In genomic region chr11:13338437-13339069, GRCh38 we compare ENCODE assay signal across 8 cellular contexts.
DNase-seq lines count a peak whose midpoint lies in the region; ATAC-seq, FAIRE-seq and TF ChIP-seq lines count a peak whose summit lies in the region.

No MANE protein-coding gene starts in this region.

- no peak overlapping the region for H2AFZ ChIP-seq in astrocyte (ENCODE audit: low read depth, low read length)

- ATAC-seq in mucosa of descending colon (peak; percentile 15), HG03135 (IDR thresholded peaks at IDR 0.05; ENCODE audit: unreplicated experiment) (no peak)

- 81 to 86% methylated on average over 8 of the region's 8 CpGs for WGBS in lower leg skin, 2 donors

- H3K9me3 Mint-ChIP-seq in astrocyte (ENCODE audit: unreplicated experiment): no peaks in the 10 kb centered on the region

- DNase-seq in AG09319 (ENCODE audit: extremely low read depth, low read depth) (peak; percentile 34), LHCN-M2 (ENCODE audit: low read depth) (peak; percentile 68), astrocyte (ENCODE audit: low read depth) (peak; percentile 54), mucosa of descending colon (no peak), NCI-H2196 (lab: John Stamatoyannopoulos, UW; ENCODE audit: unreplicated experiment) (no peak), WERI-Rb-1 (no peak), lower leg skin (ENCODE audit: low spot score in 2 of 2) (no peak)

- peak overlapping the region; percentile 77 for H3K4me2 ChIP-seq in astrocyte (ENCODE audit: low read length)

- no peaks in the 10 kb centered on the region for H3K27me3 ChIP-seq in astrocyte (ENCODE audit: insufficient read depth, low read length)
- H3K27me3 ChIP-seq in WERI-Rb-1 (ENCODE audit: insufficient read depth, low read depth, severe bottlenecking): no peaks in the 10 kb centered on the region

- peak overlapping the region; percentile 13 for H3K4me3 Mint-ChIP-seq in astrocyte (ENCODE audit: unreplicated experiment)

- FAIRE-seq in astrocyte (lab: Jason Lieb, UNC): no peak

- H3K27me3 Mint-ChIP-seq in astrocyte (ENCODE audit: low read depth, unreplicated experiment): no peaks in the 10 kb centered on the region

- intact Hi-C loops in mucosa of descending colon (cut with DNase I, micrococcal nuclease) (no loop called here), lower leg skin (cut with DNase I; ENCODE audit: low total_unique reads) (no loop called here)

- H3K27ac ChIP-seq in astrocyte (ENCODE audit: low read depth, low read length): peak overlapping the region; percentile 82
- H3K27ac ChIP-seq in WERI-Rb-1: no peak overlapping the region

- TF ChIP-seq POLR2A in lower leg skin (IDR thresholded peaks at IDR 0.05): no peak

- peaks cover 73% of the 10 kb centered on the region for H3K4me1 Mint-ChIP-seq in astrocyte (ENCODE audit: low read depth, unreplicated experiment)

- peaks cover 45% of the 10 kb centered on the region for H3K4me1 ChIP-seq in astrocyte (ENCODE audit: insufficient read depth, low read length)
- H3K4me1 ChIP-seq in mucosa of descending colon (ENCODE audit: low read depth): peaks cover 19% of the 10 kb centered on the region

- H3K36me3 Mint-ChIP-seq in astrocyte (ENCODE audit: low read depth, unreplicated experiment): peaks cover 7% of the 10 kb centered on the region

- H4K20me1 ChIP-seq in astrocyte (ENCODE audit: insufficient read depth, low read length): no peaks in the 10 kb centered on the region

- H3K36me3 ChIP-seq in astrocyte (ENCODE audit: insufficient read depth, low read length) (no peaks in the 10 kb centered on the region), mucosa of descending colon (ENCODE audit: low read depth) (no peaks in the 10 kb centered on the region), WERI-Rb-1 (no peaks in the 10 kb centered on the region)

- H3K9ac ChIP-seq in astrocyte (ENCODE audit: low read length): peak overlapping the region; percentile 61

- H3K27ac Mint-ChIP-seq in astrocyte (ENCODE audit: unreplicated experiment): peak overlapping the region; percentile 97

- no peaks in the 10 kb centered on the region for H3K79me2 ChIP-seq in astrocyte (ENCODE audit: insufficient read depth, low read length)

- H3K4me3 ChIP-seq in astrocyte (ENCODE audit: insufficient read depth, low read depth, low read length) (peak overlapping the region; percentile 38), mucosa of descending colon (no peak overlapping the region), WERI-Rb-1 (ENCODE audit: low read depth, low read length) (no peak overlapping the region), lower leg skin (ENCODE audit: low read depth, poor library complexity, severe bottlenecking) (no peak overlapping the region)

- H3K9me3 ChIP-seq in astrocyte (ENCODE audit: insufficient read depth, low read depth, low read length) (no peaks in the 10 kb centered on the region), mucosa of descending colon (no peaks in the 10 kb centered on the region), WERI-Rb-1 (ENCODE audit: severe bottlenecking) (no peaks in the 10 kb centered on the region)

- no peak for TF ChIP-seq CTCF in AG09319 (IDR thresholded peaks at IDR 0.05; ENCODE audit: low read depth, low read length)
- no peak for TF ChIP-seq CTCF in astrocyte (IDR thresholded peaks at IDR 0.05; ENCODE audit: insufficient read depth, low read depth, low read length)
- no peak for TF ChIP-seq CTCF in mucosa of descending colon (IDR thresholded peaks at IDR 0.05)
- no peak for TF ChIP-seq CTCF in WERI-Rb-1 (IDR thresholded peaks at IDR 0.05; ENCODE audit: low read depth, low read length)
- TF ChIP-seq CTCF in lower leg skin (IDR thresholded peaks at IDR 0.05): no peak

Comparison
In these comparisons a context has a peak if more than half of its experiments do, and no peak if none do; other contexts are left out.
1. DNase-seq: peak in AG09319 (single experiment), LHCN-M2 (single experiment) and astrocyte (single experiment); none in mucosa of descending colon (0 of 3), NCI-H2196 (single experiment), WERI-Rb-1 (single experiment) and lower leg skin (0 of 2).